Comparison of ENCODE assay signal across 8 cellular contexts in genomic region chr2:206989306-206989705, GRCh38. TPM values are rescaled to one million over a fixed set of nuclear protein-coding genes. Genes with fewer than 3 reads are reported as not detected.
DNase-seq lines count a peak whose midpoint lies in the region; ATAC-seq and TF ChIP-seq lines count a peak whose summit lies in the region.

No MANE protein-coding gene starts in this region.

- CTCF ChIA-PET in CD4-positive, alpha-beta T cell (lab: Charles Lee): no interaction called here
- CTCF ChIA-PET in PC-3 (lab: Charles Lee): no interaction called here

- H3K27ac ChIP-seq in CD4-positive, alpha-beta T cell (ENCODE audit: low read depth, low read length): no peak overlapping the region
- H3K27ac ChIP-seq in PC-3 (ENCODE audit: low read length): no peak overlapping the region

- peak overlapping the region; percentile 86 for H2AFZ ChIP-seq in PC-3 (ENCODE audit: low read length)

- peak overlapping the region; percentile 1 for H3K27ac Mint-ChIP-seq in CD4-positive, alpha-beta T cell
- H3K27ac Mint-ChIP-seq in nephron: peak overlapping the region in 1 of 3 experiments; percentile 59

- H4K20me1 ChIP-seq in PC-3 (ENCODE audit: low read length): no peaks in the 10 kb centered on the region

- BruUV-seq in PC-3 (replicated peaks; lab: Mats Ljungman, UMichigan): no TSS peak

- no peak for DNase-seq in CD4-positive, alpha-beta T cell
- peak; percentile 71 for DNase-seq in PC-3
- DNase-seq in ecto neural progenitor cell (ENCODE audit: low spot score): peak; percentile 60
- no peak for DNase-seq in kidney glomerular epithelial cell (lab: John Stamatoyannopoulos, UW)

- no peaks in the 10 kb centered on the region for H3K36me3 Mint-ChIP-seq in CD4-positive, alpha-beta T cell (ENCODE audit: low read depth)
- H3K36me3 Mint-ChIP-seq in nephron (ENCODE audit: low read depth): no peaks in the 10 kb centered on the region

- peak overlapping the region; percentile 48 for H3K4me2 ChIP-seq in PC-3 (ENCODE audit: low read length)

- no peaks in the 10 kb centered on the region for H3K27me3 Mint-ChIP-seq in CD4-positive, alpha-beta T cell
- H3K27me3 Mint-ChIP-seq in nephron (ENCODE audit: low read depth): no peaks in the 10 kb centered on the region

- H3K36me3 ChIP-seq in PC-3 (ENCODE audit: low read depth, low read length): no peaks in the 10 kb centered on the region

- no peaks in the 10 kb centered on the region for H3K9me2 ChIP-seq in PC-3 (replicated peaks; ENCODE audit: low read length)

- intact Hi-C loops in CD4-positive, alpha-beta T cell (cut with DNase I, micrococcal nuclease): loop anchor here in 1 of 2 experiments (5.0 kb wide), 1 partner anchor 187 kb away; no protein-coding TSS in a partner anchor
- intact Hi-C loops in PC-3 (cut with micrococcal nuclease): loop anchor here (10.0 kb wide), 2 partner anchors 295 to 635 kb away; partner anchors contain the start of gene METTL21A

- peaks cover 11% of the 10 kb centered on the region; the same call in 1 of the 2 replicates for H3K4me1 ChIP-seq in PC-3 (ENCODE audit: insufficient read depth, low read length)

- no peak overlapping the region for H3K9ac ChIP-seq in PC-3 (ENCODE audit: low read length)

- no peak for ATAC-seq in CD4-positive, alpha-beta T cell (ENCODE audit: poor library complexity)
- ATAC-seq in GM18502 (IDR thresholded peaks at IDR 0.05; ENCODE audit: poor library complexity, unreplicated experiment) (peak; percentile 94), HG02938 (IDR thresholded peaks at IDR 0.05; ENCODE audit: unreplicated experiment) (peak; percentile 70), PC-3 (peak; percentile 85), GM18517 (IDR thresholded peaks at IDR 0.05; ENCODE audit: unreplicated experiment) (no peak)

- no peaks in the 10 kb centered on the region for H3K9me3 ChIP-seq in CD4-positive, alpha-beta T cell (ENCODE audit: control insufficient read depth, low read length)
- H3K9me3 ChIP-seq in PC-3 (ENCODE audit: low read length): no peaks in the 10 kb centered on the region

- H3K4me3 Mint-ChIP-seq in CD4-positive, alpha-beta T cell: no peak overlapping the region
- no peak overlapping the region for H3K4me3 Mint-ChIP-seq in nephron

- H3K79me2 ChIP-seq in PC-3 (ENCODE audit: low read length): no peaks in the 10 kb centered on the region

- H3K4me3 ChIP-seq in PC-3 (ENCODE audit: low read length): no peak overlapping the region

- H3K9me3 Mint-ChIP-seq in CD4-positive, alpha-beta T cell: no peaks in the 10 kb centered on the region
- H3K9me3 Mint-ChIP-seq in nephron: no peaks in the 10 kb centered on the region

- H3F3A ChIP-seq in PC-3 (ENCODE audit: low read length, unreplicated experiment): no peaks in the 10 kb centered on the region

- no peaks in the 10 kb centered on the region for H3K27me3 ChIP-seq in CD4-positive, alpha-beta T cell (ENCODE audit: control insufficient read depth, insufficient read depth, low read length)
- H3K27me3 ChIP-seq in PC-3 (ENCODE audit: low read length): no peaks in the 10 kb centered on the region

- POLR2A ChIA-PET in CD4-positive, alpha-beta T cell (lab: Charles Lee): interaction anchor here (0.9 to 1.1 kb wide), 2 partner anchors 155 to 176 kb away, joined by 3 read pairs; no protein-coding TSS in a partner anchor
- POLR2A ChIA-PET in PC-3 (lab: Charles Lee; ENCODE audit: unreplicated experiment): no interaction called here

- peaks cover 29% of the 10 kb centered on the region for H3K4me1 Mint-ChIP-seq in CD4-positive, alpha-beta T cell (ENCODE audit: low read depth)
- H3K4me1 Mint-ChIP-seq in nephron: peaks cover 33% of the 10 kb centered on the region

- peak; percentile 27 for TF ChIP-seq CTCF in CD4-positive, alpha-beta T cell (IDR thresholded peaks at IDR 0.05)
- TF ChIP-seq CTCF in PC-3 (conservative IDR thresholded peaks at IDR 0.05; ENCODE audit: low read depth, low read length) (peak; percentile 84), nephron (IDR thresholded peaks at IDR 0.05; ENCODE audit: unreplicated experiment in 3 of 3) (peak; percentile 43 to 54 (median 54))

RNA-seq across cellular contexts. Expression of gene CPO, which starts 50.0 kb away (rescaled TPM):
- not detected for total RNA-seq in CD4-positive, alpha-beta T cell
- not detected in 2 replicates for total RNA-seq in PC-3 (2014; rRNA removed)

Comparison
In these comparisons a context has a peak if more than half of its experiments do, and no peak if none do; other contexts are left out.
1. ATAC-seq: peak in GM18502 (single experiment), HG02938 (single experiment) and PC-3 (single experiment); none in CD4-positive, alpha-beta T cell (single experiment) and GM18517 (single experiment).
2. DNase-seq: peak in PC-3 (single experiment) and ecto neural progenitor cell (single experiment); none in CD4-positive, alpha-beta T cell (0 of 10) and kidney glomerular epithelial cell (single experiment).
3. CTCF ChIP-seq: peak in every context shown above with its lines; median percentile 84 in PC-3; 54 in nephron; 27 in CD4-positive, alpha-beta T cell.